In genomic region chr7:36473454-36474282, GRCh38 we compare ENCODE assay signal across 8 cellular contexts.
DNase-seq lines count a peak whose midpoint lies in the region; ATAC-seq lines count a peak whose summit lies in the region.

No MANE protein-coding gene starts in this region.

- H3K4me1 Mint-ChIP-seq in activated CD4-positive, alpha-beta memory T cell treated with anti-CD3 and anti-CD28 coated beads, Interleukin-2, amount 10 ng/mL, durations not matched to agents 7 days and 5 days: peaks cover 24% of the 10 kb centered on the region

- intact Hi-C loops in left ventricle myocardium superior (cut with micrococcal nuclease): no loop called here

- ATAC-seq in left ventricle myocardium superior (no peak), HG02840 (IDR thresholded peaks at IDR 0.05; ENCODE audit: low FRiP score, unreplicated experiment) (no peak), GM19463 (IDR thresholded peaks at IDR 0.05; ENCODE audit: unreplicated experiment) (no peak)

- POLR2A ChIA-PET in activated CD4-positive, alpha-beta memory T cell treated with anti-CD3 and anti-CD28 coated beads, Interleukin-2, amount 10 ng/mL, durations not matched to agents 7 days and 5 days (lab: Charles Lee): no interaction called here

- H3K9me3 Mint-ChIP-seq in activated CD4-positive, alpha-beta memory T cell treated with anti-CD3 and anti-CD28 coated beads, Interleukin-2, amount 10 ng/mL, durations not matched to agents 7 days and 5 days: no peaks in the 10 kb centered on the region

- no peaks in the 10 kb centered on the region for H3K27me3 Mint-ChIP-seq in activated CD4-positive, alpha-beta memory T cell treated with anti-CD3 and anti-CD28 coated beads, Interleukin-2, amount 10 ng/mL, durations not matched to agents 7 days and 5 days

- H3K4me3 Mint-ChIP-seq in activated CD4-positive, alpha-beta memory T cell treated with anti-CD3 and anti-CD28 coated beads, Interleukin-2, amount 10 ng/mL, durations not matched to agents 7 days and 5 days: no peak overlapping the region

- H3K36me3 Mint-ChIP-seq in activated CD4-positive, alpha-beta memory T cell treated with anti-CD3 and anti-CD28 coated beads, Interleukin-2, amount 10 ng/mL, durations not matched to agents 7 days and 5 days (ENCODE audit: low read depth): no peaks in the 10 kb centered on the region

- no peak overlapping the region for H3K27ac Mint-ChIP-seq in activated CD4-positive, alpha-beta memory T cell treated with anti-CD3 and anti-CD28 coated beads, Interleukin-2, amount 10 ng/mL, durations not matched to agents 7 days and 5 days

- DNase-seq in activated naive CD4-positive, alpha-beta T cell treated with Interleukin-2 at 50 U/mL for 16 hours: peak; percentile 13
- no peak for DNase-seq in activated naive CD4-positive, alpha-beta T cell (lab: John Stamatoyannopoulos, UW)
- DNase-seq in MV-4-11 (lab: John Stamatoyannopoulos, UW) (peak; percentile 34), left ventricle myocardium superior (peak; percentile 43)
- DNase-seq in activated CD4-positive, alpha-beta memory T cell treated with anti-CD3 and anti-CD28 coated beads, Interleukin-2, amount 10 ng/mL, durations not matched to agents 7 days and 5 days: peak; percentile 48
- DNase-seq in stimulated activated CD4-positive, alpha-beta T cell treated with anti-CD3 and anti-CD28 coated beads, Interleukin-2, amount 100 ng/mL, for 48 hours: peak; percentile 31 to 37

- CTCF ChIA-PET in activated CD4-positive, alpha-beta memory T cell treated with anti-CD3 and anti-CD28 coated beads, Interleukin-2, amount 10 ng/mL, durations not matched to agents 7 days and 5 days (lab: Charles Lee): interaction anchor here (0.6 to 3.1 kb wide), 5 partner anchors 14 to 708 kb away, joined by 3 to 17 read pairs (median 9); no protein-coding TSS in a partner anchor

Comparison
In these comparisons a context has a peak if more than half of its experiments do, and no peak if none do; other contexts are left out.
1. DNase-seq: peak in activated naive CD4-positive, alpha-beta T cell treated with Interleukin-2 at 50 U/mL for 16 hours (single experiment), MV-4-11 (single experiment), activated CD4-positive, alpha-beta memory T cell treated with anti-CD3 and anti-CD28 coated beads, Interleukin-2, amount 10 ng/mL, durations not matched to agents 7 days and 5 days (single experiment), left ventricle myocardium superior (single experiment) and stimulated activated CD4-positive, alpha-beta T cell treated with anti-CD3 and anti-CD28 coated beads, Interleukin-2, amount 100 ng/mL, for 48 hours (2 of 2); none in activated naive CD4-positive, alpha-beta T cell (0 of 4).